ENCODE assay signal across 22 cellular contexts in genomic region chr1:232450626-232451025, GRCh38.
"Had no signal": no experiment of that assay in that cellular context is flagged by ENCODE, and none has a peak within 500 bp of the region (broad histone marks: within the 10 kb centered on the region; RNA-seq: fewer than 3 reads in every experiment).

No MANE protein-coding gene starts in this region.

- H3K79me2 ChIP-seq: parathyroid adenoma had no signal

- H3K27me3 ChIP-seq: adrenal gland, esophagus squamous epithelium, foreskin keratinocyte, neutrophil, stomach, suprapubic skin, tibial nerve had no signal

- H3K36me3 ChIP-seq: adrenal gland, suprapubic skin had no signal

- H2AFZ ChIP-seq: parathyroid adenoma had no signal

- H3K4me1 ChIP-seq: esophagus squamous epithelium, foreskin keratinocyte, parathyroid adenoma, stomach, suprapubic skin had no signal

- H3K27ac ChIP-seq: adrenal gland, coronary artery, esophagus squamous epithelium, foreskin keratinocyte, lower lobe of right lung, neutrophil, parathyroid adenoma, stomach, suprapubic skin, tibial nerve had no signal

- H3K4me3 ChIP-seq: adrenal gland, coronary artery, esophagus squamous epithelium, lower lobe of right lung, stomach, suprapubic skin, tibial nerve had no signal

- H3K9ac ChIP-seq: parathyroid adenoma had no signal

- ATAC-seq: activated T-cell treated with anti-CD3 and anti-CD28 coated beads, Interleukin-2, amount 50 U/mL, for 72 hours; foreskin keratinocyte; lower lobe of right lung; natural killer cell treated with Interleukin-12 subunit alpha and Interleukin-12 subunit beta and Interleukin-15 and Interleukin-18, amount 100 ng/mL, for 72 hours; sciatic nerve; stimulated activated effector memory CD8-positive, alpha-beta T cell treated with anti-CD3 and anti-CD28 coated beads, Interleukin-12 subunit alpha, Interleukin-12 subunit beta, amount 100 ng/mL, for 72 hours had no signal

- H3K9me3 ChIP-seq: adrenal gland, esophagus squamous epithelium, lower lobe of right lung, neutrophil, stomach, suprapubic skin, tibial nerve had no signal

- DNase-seq: activated CD4-positive, alpha-beta memory T cell treated with anti-CD3 and anti-CD28 coated beads, Interleukin-2, amount 10 ng/mL, durations not matched to agents 7 days and 5 days; activated CD4-positive, alpha-beta T cell treated with anti-CD3 and anti-CD28 coated beads for 48 hours; activated gamma-delta T cell; activated naive CD4-positive, alpha-beta T cell treated with anti-CD3 and anti-CD28 coated beads, Interleukin-2, amount 50 U/mL, for 16 hours; activated T-cell treated with anti-CD3 and anti-CD28 coated beads, Interleukin-2, amount 50 U/mL, for 72 hours; adrenal gland; endodermal cell; esophagus squamous epithelium; kidney; lower lobe of right lung; small intestine; stimulated activated CD4-positive, alpha-beta T cell treated with anti-CD3 and anti-CD28 coated beads, Interleukin-2, amount 100 ng/mL, for 24 hours; stomach had no signal
